14 cellular contexts compared by ENCODE assay signal in the genomic region with DNA sequence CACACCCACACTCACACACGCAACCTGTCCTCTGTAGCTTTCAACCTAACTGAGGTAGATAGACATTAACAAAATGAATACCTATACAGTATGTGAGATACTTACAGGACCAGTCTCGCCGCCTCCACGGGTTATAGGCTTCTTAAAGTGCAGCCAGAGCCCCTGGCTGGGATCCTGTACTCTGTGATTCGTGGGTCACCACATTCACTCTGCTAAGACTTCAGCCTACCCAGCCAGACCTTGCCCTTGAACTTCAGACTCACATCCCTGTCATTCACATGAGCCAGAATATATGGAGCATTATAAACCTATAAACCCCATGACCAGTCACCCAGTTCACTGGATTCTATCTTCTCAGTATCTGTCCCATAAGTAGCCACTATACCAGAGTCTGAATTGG. TPM values are rescaled to one million over a fixed set of nuclear protein-coding genes. Genes with fewer than 3 reads are reported as not detected.
DNase-seq lines count a peak whose midpoint lies in the region; ATAC-seq and TF ChIP-seq lines count a peak whose summit lies in the region.
"Had no signal": no experiment of that assay in that cellular context is flagged by ENCODE, and none has a peak within 500 bp of the region (broad histone marks: within the 10 kb centered on the region; RNA-seq: fewer than 3 reads in every experiment).

No MANE protein-coding gene starts in this region.

- peak overlapping the region in 1 of 4 donors; percentile 74 for H3K27ac ChIP-seq in upper lobe of left lung
- H3K27ac ChIP-seq: KMS-11, pancreas, suprapubic skin had no signal

- no peaks in the 10 kb centered on the region for H3K9me3 ChIP-seq in upper lobe of left lung
- H3K9me3 ChIP-seq: pancreas, spleen, suprapubic skin had no signal

- no peaks in the 10 kb centered on the region for H3K36me3 ChIP-seq in upper lobe of left lung
- H3K36me3 ChIP-seq: pancreas, spleen, suprapubic skin had no signal

- no peak for ATAC-seq in upper lobe of left lung (ENCODE audit: low FRiP score in 2 of 2)

- in situ Hi-C loops in G401 (cut with HindIII; ENCODE audit: low sequenced_read_pairs) = no loop called here

- peaks cover 10% of the 10 kb centered on the region for H3K9me3 Mint-ChIP-seq in activated naive CD4-positive, alpha-beta T cell treated with anti-CD3 and anti-CD28 coated beads, Interleukin-2, amount 10 ng/mL, durations not matched to agents 7 days and 5 days
- H3K9me3 Mint-ChIP-seq in activated T-helper 2 cell treated with anti-CD3 and anti-CD28 coated beads, Interferon-gamma antibody, Interleukin-2, Interleukin-4, amounts not matched to agents 10 μg/mL and 5 μg/mL and 100 μg/mL, durations not matched to agents 14 hours and 24 hours and 36 hours = peaks cover 12% of the 10 kb centered on the region
- H3K9me3 Mint-ChIP-seq in mesothelial cell of epicardium = no peaks in the 10 kb centered on the region
- peaks cover 5% of the 10 kb centered on the region for H3K9me3 Mint-ChIP-seq in type B pancreatic cell

- H3K4me3 Mint-ChIP-seq in activated naive CD4-positive, alpha-beta T cell treated with anti-CD3 and anti-CD28 coated beads, Interleukin-2, amount 10 ng/mL, durations not matched to agents 7 days and 5 days = peak overlapping the region; percentile 60
- peak overlapping the region; percentile 66 for H3K4me3 Mint-ChIP-seq in activated T-helper 2 cell treated with anti-CD3 and anti-CD28 coated beads, Interferon-gamma antibody, Interleukin-2, Interleukin-4, amounts not matched to agents 10 μg/mL and 5 μg/mL and 100 μg/mL, durations not matched to agents 14 hours and 24 hours and 36 hours (ENCODE audit: low read depth)
- H3K4me3 Mint-ChIP-seq in mesothelial cell of epicardium (peak overlapping the region; percentile 70), type B pancreatic cell (peak overlapping the region; percentile 82)

- no peak for TF ChIP-seq CTCF in mesothelial cell of epicardium (IDR thresholded peaks at IDR 0.05; ENCODE audit: unreplicated experiment)
- TF ChIP-seq CTCF in type B pancreatic cell (conservative IDR thresholded peaks at IDR 0.05) = no peak
- TF ChIP-seq CTCF in upper lobe of left lung (IDR thresholded peaks at IDR 0.05) = no peak

- DNase-seq in activated naive CD4-positive, alpha-beta T cell treated with anti-CD3 and anti-CD28 coated beads, Interleukin-2, amount 10 ng/mL, durations not matched to agents 7 days and 5 days = no peak
- DNase-seq in activated naive CD4-positive, alpha-beta T cell treated with anti-CD3 and anti-CD28 coated beads, Interleukin-2, amount 50 U/mL, for 16 hours = no peak
- DNase-seq in activated T-helper 2 cell treated with anti-CD3 and anti-CD28 coated beads, Interferon-gamma antibody, Interleukin-2, Interleukin-4, amounts not matched to agents 10 μg/mL and 5 μg/mL and 100 μg/mL, durations not matched to agents 14 hours and 24 hours and 36 hours (ENCODE audit: low spot score) = no peak
- DNase-seq in mesothelial cell of epicardium (ENCODE audit: low spot score in 2 of 2, unreplicated experiment in 2 of 2) (no peak), type B pancreatic cell (ENCODE audit: extremely low spot score, unreplicated experiment) (no peak), G401 (ENCODE audit: low spot score) (no peak), NCI-H2171 treated with DMSO at 0.1 percent for 48 hours (lab: John Stamatoyannopoulos, UW) (no peak), upper lobe of left lung (no peak)
- DNase-seq: NCI-H1694 had no signal

- H3K4me1 ChIP-seq in upper lobe of left lung = peaks cover 13 to 21% (median 18%) of the 10 kb centered on the region in 4 donors
- H3K4me1 ChIP-seq: pancreas had no signal

- peak overlapping the region; percentile 98 for H3K27ac Mint-ChIP-seq in activated naive CD4-positive, alpha-beta T cell treated with anti-CD3 and anti-CD28 coated beads, Interleukin-2, amount 10 ng/mL, durations not matched to agents 7 days and 5 days
- H3K27ac Mint-ChIP-seq in activated T-helper 2 cell treated with anti-CD3 and anti-CD28 coated beads, Interferon-gamma antibody, Interleukin-2, Interleukin-4, amounts not matched to agents 10 μg/mL and 5 μg/mL and 100 μg/mL, durations not matched to agents 14 hours and 24 hours and 36 hours = no peak overlapping the region
- H3K27ac Mint-ChIP-seq in mesothelial cell of epicardium (no peak overlapping the region), type B pancreatic cell (peak overlapping the region; percentile 82)

- no peak for TF ChIP-seq EP300 in upper lobe of left lung (IDR thresholded peaks at IDR 0.05)

- H3K4me1 Mint-ChIP-seq in activated naive CD4-positive, alpha-beta T cell treated with anti-CD3 and anti-CD28 coated beads, Interleukin-2, amount 10 ng/mL, durations not matched to agents 7 days and 5 days = peaks cover 41% of the 10 kb centered on the region
- H3K4me1 Mint-ChIP-seq in activated T-helper 2 cell treated with anti-CD3 and anti-CD28 coated beads, Interferon-gamma antibody, Interleukin-2, Interleukin-4, amounts not matched to agents 10 μg/mL and 5 μg/mL and 100 μg/mL, durations not matched to agents 14 hours and 24 hours and 36 hours (ENCODE audit: low read depth) = peaks cover 32% of the 10 kb centered on the region
- H3K4me1 Mint-ChIP-seq in mesothelial cell of epicardium = peaks cover 14% of the 10 kb centered on the region
- peaks cover 21% of the 10 kb centered on the region for H3K4me1 Mint-ChIP-seq in type B pancreatic cell (ENCODE audit: unreplicated experiment)

- peak overlapping the region in 1 of 4 donors; percentile 59 for H3K4me3 ChIP-seq in upper lobe of left lung

- no peaks in the 10 kb centered on the region for H3K27me3 ChIP-seq in upper lobe of left lung
- H3K27me3 ChIP-seq: pancreas, spleen, suprapubic skin had no signal

- TF ChIP-seq POLR2A in upper lobe of left lung (IDR thresholded peaks at IDR 0.05) = no peak

- peaks cover 6% of the 10 kb centered on the region for H3K27me3 Mint-ChIP-seq in activated naive CD4-positive, alpha-beta T cell treated with anti-CD3 and anti-CD28 coated beads, Interleukin-2, amount 10 ng/mL, durations not matched to agents 7 days and 5 days
- peaks cover 6% of the 10 kb centered on the region for H3K27me3 Mint-ChIP-seq in activated T-helper 2 cell treated with anti-CD3 and anti-CD28 coated beads, Interferon-gamma antibody, Interleukin-2, Interleukin-4, amounts not matched to agents 10 μg/mL and 5 μg/mL and 100 μg/mL, durations not matched to agents 14 hours and 24 hours and 36 hours (ENCODE audit: low read depth)
- H3K27me3 Mint-ChIP-seq in mesothelial cell of epicardium (ENCODE audit: low read depth) (peaks cover 48% of the 10 kb centered on the region), type B pancreatic cell (peaks cover 38% of the 10 kb centered on the region)

- intact Hi-C loops in activated T-helper 2 cell treated with anti-CD3 and anti-CD28 coated beads, Interferon-gamma antibody, Interleukin-2, Interleukin-4, amounts not matched to agents 10 μg/mL and 5 μg/mL and 100 μg/mL, durations not matched to agents 14 hours and 24 hours and 36 hours (cut with micrococcal nuclease) = no loop called here

- CTCF ChIA-PET in activated naive CD4-positive, alpha-beta T cell treated with anti-CD3 and anti-CD28 coated beads, Interleukin-2, amount 10 ng/mL, durations not matched to agents 7 days and 5 days (lab: Charles Lee) = interaction anchor here (1.0 to 1.8 kb wide), 3 partner anchors 12 to 44 kb away, joined by 4 to 7 read pairs (median 5); no protein-coding TSS in a partner anchor

- WGBS in upper lobe of left lung, 2 donors = 91 to 94% methylated on average over 5 of the region's 5 CpGs

- peaks cover 13% of the 10 kb centered on the region for H3K36me3 Mint-ChIP-seq in activated naive CD4-positive, alpha-beta T cell treated with anti-CD3 and anti-CD28 coated beads, Interleukin-2, amount 10 ng/mL, durations not matched to agents 7 days and 5 days
- H3K36me3 Mint-ChIP-seq in activated T-helper 2 cell treated with anti-CD3 and anti-CD28 coated beads, Interferon-gamma antibody, Interleukin-2, Interleukin-4, amounts not matched to agents 10 μg/mL and 5 μg/mL and 100 μg/mL, durations not matched to agents 14 hours and 24 hours and 36 hours (ENCODE audit: low read depth) = peaks cover 8% of the 10 kb centered on the region
- H3K36me3 Mint-ChIP-seq in mesothelial cell of epicardium = no peaks in the 10 kb centered on the region
- H3K36me3 Mint-ChIP-seq in type B pancreatic cell = peaks cover 5% of the 10 kb centered on the region

RNA-seq across cellular contexts. Expression of a gene that starts 1.4 kb away (rescaled TPM):
- total RNA-seq in activated T-helper 2 cell treated with anti-CD3 and anti-CD28 coated beads, Interferon-gamma antibody, Interleukin-2, Interleukin-4, amounts not matched to agents 10 μg/mL and 5 μg/mL and 100 μg/mL, durations not matched to agents 14 hours and 24 hours and 36 hours = 0.02 and 0.16 TPM in 2 replicates
- total RNA-seq in mesothelial cell of epicardium (1.3 to 1.8 TPM (median 1.4 TPM) in 3 replicates), type B pancreatic cell (ENCODE audit: low replicate concordance) (0.76 and 3.2 TPM in 2 replicates), upper lobe of left lung (10 to 100 TPM in 3 of 6 donors, 1 to 10 TPM in 3; 2.3 to 34.8 (median 14.3) TPM)
- total RNA-seq in G401 (2014; rRNA removed; shearing (Covaris generic)) = not detected in 2 replicates
- total RNA-seq: lung microvascular endothelial cell had no signal

RNA-seq across cellular contexts. Expression of a gene that starts 11.0 kb away (rescaled TPM):
- 4.3 and 6.9 TPM in 2 replicates for total RNA-seq in activated T-helper 2 cell treated with anti-CD3 and anti-CD28 coated beads, Interferon-gamma antibody, Interleukin-2, Interleukin-4, amounts not matched to agents 10 μg/mL and 5 μg/mL and 100 μg/mL, durations not matched to agents 14 hours and 24 hours and 36 hours
- 19.0 to 20.8 TPM (median 20.7 TPM) in 3 replicates for total RNA-seq in mesothelial cell of epicardium
- 28.7 and 31.6 TPM in 2 replicates for total RNA-seq in type B pancreatic cell (ENCODE audit: low replicate concordance)
- total RNA-seq in G401 (2014; rRNA removed; shearing (Covaris generic)) = 8.7 and 9.0 TPM in 2 replicates
- 10 to 100 TPM; 20.8 to 80.1 (median 36.1) TPM for total RNA-seq in upper lobe of left lung

RNA-seq across cellular contexts. Expression of a gene that starts 49.8 kb away (rescaled TPM):
- 11.8 and 12.8 TPM in 2 replicates for total RNA-seq in activated T-helper 2 cell treated with anti-CD3 and anti-CD28 coated beads, Interferon-gamma antibody, Interleukin-2, Interleukin-4, amounts not matched to agents 10 μg/mL and 5 μg/mL and 100 μg/mL, durations not matched to agents 14 hours and 24 hours and 36 hours
- total RNA-seq in mesothelial cell of epicardium (15.3 to 16.7 TPM (median 16.4 TPM) in 3 replicates), type B pancreatic cell (ENCODE audit: low replicate concordance) (14.2 and 16.9 TPM in 2 replicates), upper lobe of left lung (10 to 100 TPM in 5 of 6 donors, 1 to 10 TPM in 1; 5.6 to 41.9 (median 19.0) TPM)
- 7.1 and 8.2 TPM in 2 replicates for total RNA-seq in G401 (2014; rRNA removed; shearing (Covaris generic))

Comparison
In these comparisons a context has a peak if more than half of its experiments do, and no peak if none do; other contexts are left out.
1. H3K27ac Mint-ChIP-seq: peak in activated naive CD4-positive, alpha-beta T cell treated with anti-CD3 and anti-CD28 coated beads, Interleukin-2, amount 10 ng/mL, durations not matched to agents 7 days and 5 days (single experiment) and type B pancreatic cell (single experiment); none in activated T-helper 2 cell treated with anti-CD3 and anti-CD28 coated beads, Interferon-gamma antibody, Interleukin-2, Interleukin-4, amounts not matched to agents 10 μg/mL and 5 μg/mL and 100 μg/mL, durations not matched to agents 14 hours and 24 hours and 36 hours (single experiment) and mesothelial cell of epicardium (single experiment).
2. Peak in every context shown above with its lines, with median percentiles within 50 percentile points of each other: H3K4me3 Mint-ChIP-seq.